In the genomic region with DNA sequence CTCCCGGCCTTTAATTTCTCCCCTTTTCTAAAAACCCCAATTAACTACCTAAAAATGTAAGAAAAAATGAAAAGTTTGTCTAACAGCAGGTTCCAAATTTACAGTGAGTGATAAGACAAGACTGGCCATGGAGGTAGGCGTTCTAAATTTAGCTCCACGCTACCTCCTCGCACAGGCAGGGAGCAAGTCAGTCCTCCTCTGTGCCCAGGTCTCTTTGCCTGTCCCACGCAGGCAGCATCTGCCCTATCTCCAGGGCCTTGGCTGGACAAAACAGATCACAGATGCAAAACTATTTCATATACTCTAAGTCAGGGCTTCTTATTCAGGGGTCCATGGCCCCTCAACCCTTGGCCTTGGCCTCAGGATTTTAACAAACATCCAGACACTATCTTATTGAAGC, we compare ENCODE assay signal across 20 cellular contexts.
DNase-seq lines count a peak whose midpoint lies in the region; ATAC-seq and TF ChIP-seq lines count a peak whose summit lies in the region.
"Had no signal": no experiment of that assay in that cellular context is flagged by ENCODE, and none has a peak within 500 bp of the region (broad histone marks: within the 10 kb centered on the region; RNA-seq: fewer than 3 reads in every experiment).

No MANE protein-coding gene starts in this region.

- no peak overlapping the region for H2AK9ac ChIP-seq in IMR-90 (replicated peaks; ENCODE audit: low read depth, low read length, poor library complexity)

- H3K14ac ChIP-seq in IMR-90 (replicated peaks; ENCODE audit: low read depth, low read length), result no peak overlapping the region
- H3K14ac ChIP-seq in neuronal stem cell (ENCODE audit: low read length), result no peak overlapping the region

- H3K27ac ChIP-seq in IMR-90 (ENCODE audit: insufficient read depth, low read length) (no peak overlapping the region; the same call in 1 of the 2 replicates), neuronal stem cell (replicated peaks; ENCODE audit: low read length) (no peak overlapping the region)
- H3K27ac ChIP-seq: adrenal gland, heart right ventricle, left ventricle myocardium inferior, testis had no signal

- H3K9me1 ChIP-seq in IMR-90 (ENCODE audit: insufficient read depth, low read length), result peaks cover 5% of the 10 kb centered on the region

- H2BK15ac ChIP-seq in IMR-90 (ENCODE audit: low read depth, low read length) (no peak overlapping the region), neuronal stem cell (ENCODE audit: low read length) (no peak overlapping the region)

- H3K4me1 ChIP-seq in IMR-90 (ENCODE audit: control insufficient read depth, insufficient read depth, low read length), result peaks cover 13% of the 10 kb centered on the region
- peaks cover 0 to 6% of the 10 kb centered on the region in 2 donors for H3K4me1 ChIP-seq in neuronal stem cell (ENCODE audit: control insufficient read depth in 2 of 2, insufficient read depth in 1 of 2, low read depth in 1 of 2, low read length in 2 of 2)
- no peaks in the 10 kb centered on the region for H3K4me1 ChIP-seq in Caco-2
- H3K4me1 ChIP-seq: adrenal gland, testis had no signal

- no peak for TF ChIP-seq POLR2A in IMR-90 (IDR thresholded peaks at IDR 0.05; ENCODE audit: low read depth, low read length)

- H2BK12ac ChIP-seq in neuronal stem cell (ENCODE audit: low read length), result peak overlapping the region; percentile 96

- H4K5ac ChIP-seq in IMR-90 (ENCODE audit: low read depth, low read length), result no peak overlapping the region

- no peak overlapping the region for H3K18ac ChIP-seq in IMR-90 (ENCODE audit: low read depth, low read length)
- H3K18ac ChIP-seq in neuronal stem cell (ENCODE audit: low read length), result no peak overlapping the region

- peaks cover 10% of the 10 kb centered on the region for H3K9me3 Mint-ChIP-seq in Caco-2 (ENCODE audit: unreplicated experiment)
- H3K9me3 Mint-ChIP-seq: dendritic cell treated with granulocyte-macrophage colony-stimulating factor and Interleukin-4, amounts not matched to agents 40 ng/mL and 50 ng/mL, for 4 days had no signal

- H3K4me3 ChIP-seq in IMR-90 (ENCODE audit: insufficient read depth, low read depth, low read length) (no peak overlapping the region), neuronal stem cell (ENCODE audit: low read length in 2 of 2) (no peak overlapping the region), Caco-2 (ENCODE audit: low read depth, low read length) (no peak overlapping the region)
- H3K4me3 ChIP-seq: adrenal gland, heart right ventricle, left ventricle myocardium inferior, MG63, mucosa of descending colon, testis had no signal

- H4K8ac ChIP-seq in IMR-90 (ENCODE audit: low read depth in 2 of 2, low read length in 2 of 2) (no peak overlapping the region), neuronal stem cell (ENCODE audit: low read depth, low read length) (no peak overlapping the region)

- H3K4me3 Mint-ChIP-seq in Caco-2 (ENCODE audit: unreplicated experiment), result no peak overlapping the region
- H3K4me3 Mint-ChIP-seq: dendritic cell treated with granulocyte-macrophage colony-stimulating factor and Interleukin-4, amounts not matched to agents 40 ng/mL and 50 ng/mL, for 4 days had no signal

- H4K20me1 ChIP-seq in IMR-90 (ENCODE audit: insufficient read depth, low read length), result no peaks in the 10 kb centered on the region

- POLR2A ChIA-PET in IMR-90 (lab: Charles Lee; ENCODE audit: unreplicated experiment) (no interaction called here), Caco-2 (lab: Charles Lee) (no interaction called here)

- H4K91ac ChIP-seq in IMR-90 (ENCODE audit: insufficient read depth, low read depth, low read length) (no peak overlapping the region), neuronal stem cell (ENCODE audit: low read depth, low read length, poor library complexity) (no peak overlapping the region)

- no peak overlapping the region for H3K27ac Mint-ChIP-seq in Caco-2 (ENCODE audit: unreplicated experiment)
- H3K27ac Mint-ChIP-seq: dendritic cell treated with granulocyte-macrophage colony-stimulating factor and Interleukin-4, amounts not matched to agents 40 ng/mL and 50 ng/mL, for 4 days had no signal

- H3K4me1 Mint-ChIP-seq in Caco-2 (ENCODE audit: low read depth, unreplicated experiment), result peaks cover 7% of the 10 kb centered on the region

- CTCF ChIA-PET in IMR-90 (lab: Yijun Ruan, JAX) (no interaction called here), Caco-2 (lab: Charles Lee) (no interaction called here)

- H3K36me3 ChIP-seq in IMR-90 (ENCODE audit: control insufficient read depth, insufficient read depth, low read length), result no peaks in the 10 kb centered on the region
- H3K36me3 ChIP-seq in neuronal stem cell (replicated peaks in 1 of 2; ENCODE audit: control insufficient read depth in 2 of 2, insufficient read depth in 2 of 2, low read length in 2 of 2), result no peaks in the 10 kb centered on the region
- H3K36me3 ChIP-seq in Caco-2 (ENCODE audit: control insufficient read depth, insufficient read depth, low read length), result no peaks in the 10 kb centered on the region
- H3K36me3 ChIP-seq: adrenal gland, heart right ventricle, left ventricle myocardium inferior, MG63 had no signal

- H2AK5ac ChIP-seq in IMR-90 (ENCODE audit: low read depth, low read length), result no peak overlapping the region
- peak overlapping the region; percentile 96 for H2AK5ac ChIP-seq in neuronal stem cell (ENCODE audit: low read depth, low read length)

- dilution Hi-C loops in IMR-90 (cut with HindIII; ENCODE audit: low sequenced_read_pairs, unreplicated experiment), result no loop called here

- H3K4me2 ChIP-seq in IMR-90 (ENCODE audit: low read depth, low read length), result no peak overlapping the region; the same call in 1 of the 2 replicates
- no peak overlapping the region for H3K4me2 ChIP-seq in neuronal stem cell (ENCODE audit: insufficient read depth, low read length, poor library complexity, severe bottlenecking)

- TF ChIP-seq RAD21 in IMR-90 (IDR thresholded peaks at IDR 0.05; ENCODE audit: low read length), result no peak

- H2AFZ ChIP-seq in IMR-90 (replicated peaks; ENCODE audit: low read length, poor library complexity), result peak overlapping the region; percentile 50
- H2AFZ ChIP-seq in neuronal stem cell (ENCODE audit: low read length), result no peak overlapping the region

- H3K9ac ChIP-seq in IMR-90 (ENCODE audit: low read depth, low read length) (no peak overlapping the region), neuronal stem cell (ENCODE audit: low read depth, low read length, poor library complexity) (no peak overlapping the region)

- H2BK120ac ChIP-seq in IMR-90 (ENCODE audit: low read depth, low read length) (no peak overlapping the region), neuronal stem cell (ENCODE audit: low read depth, low read length) (no peak overlapping the region)

- H2BK5ac ChIP-seq in IMR-90 (ENCODE audit: low read depth, low read length, poor library complexity, severe bottlenecking), result no peak overlapping the region
- no peak overlapping the region for H2BK5ac ChIP-seq in neuronal stem cell (ENCODE audit: low read length)

- H3K79me1 ChIP-seq in IMR-90 (ENCODE audit: low read depth in 1 of 2, low read length in 2 of 2) (no peaks in the 10 kb centered on the region), neuronal stem cell (ENCODE audit: low read depth, low read length) (no peaks in the 10 kb centered on the region)

- H2BK20ac ChIP-seq in IMR-90 (ENCODE audit: low read depth, low read length), result no peak overlapping the region

- ATAC-seq in IMR-90 (ENCODE audit: low read depth) (no peak), HG02610 (IDR thresholded peaks at IDR 0.05; ENCODE audit: unreplicated experiment) (no peak)
- ATAC-seq: mucosa of descending colon had no signal

- intact Hi-C loops in IMR-90 (cut with micrococcal nuclease) (no loop called here), Caco-2 (cut with micrococcal nuclease; ENCODE audit: unreplicated experiment) (no loop called here)

- H3K56ac ChIP-seq in IMR-90 (ENCODE audit: extremely low read depth, insufficient read depth, low read length), result no peak overlapping the region

- DNase-seq in DMS 273 treated with DMSO at 0.1 percent for 48 hours (lab: John Stamatoyannopoulos, UW) (peak; percentile 46), IMR-90 (no peak), cerebellar cortex (ENCODE audit: low spot score) (peak; percentile 70), neuronal stem cell (ENCODE audit: low spot score) (no peak), Caco-2 (no peak)
- DNase-seq in stimulated activated CD4-positive, alpha-beta T cell treated with anti-CD3 and anti-CD28 coated beads, Interleukin-1b, Interleukin-23, amount 100 ng/mL, for 48 hours, result no peak
- DNase-seq: activated effector memory CD4-positive, alpha-beta T cell treated with anti-CD3 and anti-CD28 coated beads, Interleukin-2, amount 50 U/mL, for 16 hours; GOT3; heart right ventricle; left ventricle myocardium inferior; mucosa of descending colon; NCI-H1417; NCI-H2107; NCI-H510A; NK-92 treated with Interleukin-12 subunit alpha and Interleukin-12 subunit beta, amount 100 ng/mL, for 24 hours; testis had no signal

- no peaks in the 10 kb centered on the region for H3K36me3 Mint-ChIP-seq in Caco-2 (ENCODE audit: insufficient read depth, unreplicated experiment)

- BruUV-seq in IMR-90 (replicated peaks; lab: Mats Ljungman, UMichigan) (no TSS peak), Caco-2 (replicated peaks; lab: Mats Ljungman, UMichigan) (no TSS peak)

- WGBS in IMR-90 (ENCODE audit: extremely low coverage in 2 of 2, insufficient read length in 1 of 2), 2 experiments, result 94% methylated on average over 3 of the region's 5 CpGs; no CpG with 5 or more reads in 1 of the 2 experiments
- no CpG with 5 or more reads among the region's 5 CpGs for WGBS in neuronal stem cell (ENCODE audit: extremely low coverage in 2 of 2, insufficient read length in 2 of 2, insufficient replicate concordance in 1 of 2), 2 donors

- H3K9me3 ChIP-seq in IMR-90 (ENCODE audit: control insufficient read depth, insufficient read depth, low read length), result no peaks in the 10 kb centered on the region
- no peaks in the 10 kb centered on the region for H3K9me3 ChIP-seq in neuronal stem cell (replicated peaks in 1 of 2; ENCODE audit: control insufficient read depth in 2 of 2, insufficient read depth in 1 of 2, low read depth in 1 of 2, low read length in 2 of 2)
- no peaks in the 10 kb centered on the region for H3K9me3 ChIP-seq in Caco-2
- H3K9me3 ChIP-seq: adrenal gland, heart right ventricle, left ventricle myocardium inferior, MG63, mucosa of descending colon, testis had no signal

- no peaks in the 10 kb centered on the region for H3K27me3 Mint-ChIP-seq in Caco-2 (ENCODE audit: insufficient read depth, unreplicated experiment)

- TF ChIP-seq CTCF in IMR-90 (conservative IDR thresholded peaks at IDR 0.05; ENCODE audit: low read depth, low read length) (no peak), Caco-2 (IDR thresholded peaks at IDR 0.05; ENCODE audit: insufficient read depth in 1 of 2, low read depth in 1 of 2, low read length in 1 of 2, severe bottlenecking in 1 of 2, unreplicated experiment in 1 of 2) (no peak)

- in situ Hi-C loops in IMR-90 (cut with MboI; ENCODE audit: low sequenced_read_pairs), result no loop called here

- H3K23ac ChIP-seq in IMR-90 (ENCODE audit: low read depth, low read length) (peak overlapping the region; percentile 12; the same call in 1 of the 2 replicates), neuronal stem cell (ENCODE audit: low read depth, low read length, poor library complexity) (no peak overlapping the region)

- H3K27me3 ChIP-seq in IMR-90 (ENCODE audit: control insufficient read depth, insufficient read depth, low read length), result no peaks in the 10 kb centered on the region
- H3K27me3 ChIP-seq in neuronal stem cell (ENCODE audit: control insufficient read depth in 3 of 3, insufficient read depth in 3 of 3, low read depth in 1 of 3, low read length in 3 of 3), result peaks cover 0 to 5% (median 0%) of the 10 kb centered on the region in 3 experiments
- no peaks in the 10 kb centered on the region for H3K27me3 ChIP-seq in Caco-2 (replicated peaks; ENCODE audit: control insufficient read depth, insufficient read depth, low read length)
- H3K27me3 ChIP-seq: heart right ventricle, MG63, testis had no signal

- H3K4ac ChIP-seq in IMR-90 (ENCODE audit: low read depth, low read length) (0 out of 2 replicates have a peak overlapping the region, but pooled peaks have one; percentile 1), neuronal stem cell (ENCODE audit: low read length) (no peak overlapping the region)

Comparison
In these comparisons a context has a peak if more than half of its experiments do, and no peak if none do; other contexts are left out.
1. DNase-seq: peak in DMS 273 treated with DMSO at 0.1 percent for 48 hours (single experiment) and cerebellar cortex (single experiment); none in IMR-90 (single experiment), neuronal stem cell (single experiment), Caco-2 (0 of 2) and stimulated activated CD4-positive, alpha-beta T cell treated with anti-CD3 and anti-CD28 coated beads, Interleukin-1b, Interleukin-23, amount 100 ng/mL, for 48 hours (single experiment).